In the genomic region with DNA sequence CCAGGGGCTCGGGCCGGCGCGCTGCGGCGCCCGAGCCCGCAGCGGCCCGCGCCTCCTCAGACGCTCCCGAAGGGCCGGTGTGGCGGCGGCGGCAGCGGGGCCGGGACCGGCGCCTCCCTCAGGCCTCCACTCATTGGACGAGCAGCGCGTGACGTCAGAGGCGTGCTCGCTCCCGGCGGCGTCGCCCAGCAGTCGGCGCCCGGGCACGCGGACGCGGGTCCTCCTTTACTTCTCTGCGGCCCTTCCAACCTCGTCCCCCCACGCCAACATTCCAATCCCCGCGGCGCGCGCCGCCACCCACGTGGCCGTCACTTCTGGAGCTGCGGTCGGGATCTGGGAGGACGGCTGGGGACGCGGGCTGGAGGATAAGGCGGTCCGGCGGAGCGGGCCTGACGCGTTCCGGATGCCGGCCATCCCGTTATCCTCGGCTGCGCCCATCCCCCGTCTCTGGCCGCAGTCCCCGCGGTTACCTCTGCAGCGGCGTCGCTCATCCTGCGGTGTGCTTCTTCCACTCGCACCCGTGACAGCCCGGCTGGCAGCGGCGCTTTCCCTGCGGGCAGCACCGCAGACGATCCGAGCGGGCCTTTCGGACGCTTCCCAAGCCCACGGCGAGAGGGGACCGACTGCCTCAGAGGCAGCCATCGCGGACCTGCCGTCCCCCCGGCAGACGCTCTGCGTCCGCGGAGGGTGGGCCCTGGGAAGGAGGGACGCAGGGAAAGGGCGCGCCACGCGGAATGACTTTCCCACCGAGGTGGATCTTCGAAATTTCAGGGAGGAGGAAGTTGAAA, we compare ENCODE assay signal across 1 cellular context.
TF ChIP-seq lines count a peak whose summit lies in the region.

A gene with protein sequence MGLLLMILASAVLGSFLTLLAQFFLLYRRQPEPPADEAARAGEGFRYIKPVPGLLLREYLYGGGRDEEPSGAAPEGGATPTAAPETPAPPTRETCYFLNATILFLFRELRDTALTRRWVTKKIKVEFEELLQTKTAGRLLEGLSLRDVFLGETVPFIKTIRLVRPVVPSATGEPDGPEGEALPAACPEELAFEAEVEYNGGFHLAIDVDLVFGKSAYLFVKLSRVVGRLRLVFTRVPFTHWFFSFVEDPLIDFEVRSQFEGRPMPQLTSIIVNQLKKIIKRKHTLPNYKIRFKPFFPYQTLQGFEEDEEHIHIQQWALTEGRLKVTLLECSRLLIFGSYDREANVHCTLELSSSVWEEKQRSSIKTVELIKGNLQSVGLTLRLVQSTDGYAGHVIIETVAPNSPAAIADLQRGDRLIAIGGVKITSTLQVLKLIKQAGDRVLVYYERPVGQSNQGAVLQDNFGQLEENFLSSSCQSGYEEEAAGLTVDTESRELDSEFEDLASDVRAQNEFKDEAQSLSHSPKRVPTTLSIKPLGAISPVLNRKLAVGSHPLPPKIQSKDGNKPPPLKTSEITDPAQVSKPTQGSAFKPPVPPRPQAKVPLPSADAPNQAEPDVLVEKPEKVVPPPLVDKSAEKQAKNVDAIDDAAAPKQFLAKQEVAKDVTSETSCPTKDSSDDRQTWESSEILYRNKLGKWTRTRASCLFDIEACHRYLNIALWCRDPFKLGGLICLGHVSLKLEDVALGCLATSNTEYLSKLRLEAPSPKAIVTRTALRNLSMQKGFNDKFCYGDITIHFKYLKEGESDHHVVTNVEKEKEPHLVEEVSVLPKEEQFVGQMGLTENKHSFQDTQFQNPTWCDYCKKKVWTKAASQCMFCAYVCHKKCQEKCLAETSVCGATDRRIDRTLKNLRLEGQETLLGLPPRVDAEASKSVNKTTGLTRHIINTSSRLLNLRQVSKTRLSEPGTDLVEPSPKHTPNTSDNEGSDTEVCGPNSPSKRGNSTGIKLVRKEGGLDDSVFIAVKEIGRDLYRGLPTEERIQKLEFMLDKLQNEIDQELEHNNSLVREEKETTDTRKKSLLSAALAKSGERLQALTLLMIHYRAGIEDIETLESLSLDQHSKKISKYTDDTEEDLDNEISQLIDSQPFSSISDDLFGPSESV (minus strand): TSS at position 81 of the 788 bp plus-strand sequence. CDS start 213 bp downstream, outside the sequence.

TF ChIP-seq in GM12878, 131 proteins besides CTCF, POLR2A, EP300 and RAD21 (continued from another document and continues in another):
- TF ChIP-seq ATF3 (IDR thresholded peaks at IDR 0.05; ENCODE audit: borderline replicate concordance, extremely low read depth, low read depth, low read length): no peak
- TF ChIP-seq KDM1A (IDR thresholded peaks at IDR 0.05; ENCODE audit: borderline replicate concordance): no peak
- no peak for TF ChIP-seq CEBPB (IDR thresholded peaks at IDR 0.05; ENCODE audit: borderline replicate concordance in 1 of 2, low read depth in 2 of 2, low read length in 2 of 2)
- no peak for TF ChIP-seq ZZZ3 (IDR thresholded peaks at IDR 0.05; ENCODE audit: control insufficient read depth, insufficient read length, low read depth)
- 0 out of 2 replicates have a peak, but pooled peaks have one; percentile 15 for TF ChIP-seq HCFC1 (IDR thresholded peaks at IDR 0.05; ENCODE audit: low read length)
- TF ChIP-seq RUNX3 (IDR thresholded peaks at IDR 0.05; ENCODE audit: low read length): peak; percentile 73
- TF ChIP-seq, protein P1, sequence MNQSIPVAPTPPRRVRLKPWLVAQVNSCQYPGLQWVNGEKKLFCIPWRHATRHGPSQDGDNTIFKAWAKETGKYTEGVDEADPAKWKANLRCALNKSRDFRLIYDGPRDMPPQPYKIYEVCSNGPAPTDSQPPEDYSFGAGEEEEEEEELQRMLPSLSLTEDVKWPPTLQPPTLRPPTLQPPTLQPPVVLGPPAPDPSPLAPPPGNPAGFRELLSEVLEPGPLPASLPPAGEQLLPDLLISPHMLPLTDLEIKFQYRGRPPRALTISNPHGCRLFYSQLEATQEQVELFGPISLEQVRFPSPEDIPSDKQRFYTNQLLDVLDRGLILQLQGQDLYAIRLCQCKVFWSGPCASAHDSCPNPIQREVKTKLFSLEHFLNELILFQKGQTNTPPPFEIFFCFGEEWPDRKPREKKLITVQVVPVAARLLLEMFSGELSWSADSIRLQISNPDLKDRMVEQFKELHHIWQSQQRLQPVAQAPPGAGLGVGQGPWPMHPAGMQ (IDR thresholded peaks at IDR 0.05; ENCODE audit: borderline replicate concordance): no peak
- 0 out of 2 replicates have a peak, but pooled peaks have one; percentile 33 for TF ChIP-seq POLR2AphosphoS2 (IDR thresholded peaks at IDR 0.05; ENCODE audit: low read depth, low read length)
- TF ChIP-seq CBFB (IDR thresholded peaks at IDR 0.05; ENCODE audit: low read depth): 0 out of 2 replicates have a peak, but pooled peaks have one; percentile 41
- no peak for TF ChIP-seq MYB (IDR thresholded peaks at IDR 0.05; ENCODE audit: borderline replicate concordance, low read depth, low read length)
- 0 out of 4 replicates have a peak, but pooled peaks of 1 of the 2 experiments have one; percentile 7 for TF ChIP-seq SRF (IDR thresholded peaks at IDR 0.05; ENCODE audit: low read depth in 2 of 2, low read length in 2 of 2)
- TF ChIP-seq FOXK2 (IDR thresholded peaks at IDR 0.05): no peak
- peak; percentile 58 to 81; a peak in 3 of 4 replicates for TF ChIP-seq IKZF2 (IDR thresholded peaks at IDR 0.05)
- TF ChIP-seq NR2F1 (conservative IDR thresholded peaks at IDR 0.05): peak; percentile 34; the same call in 1 of the 2 replicates
- peak; percentile 62; the same call in 1 of the 2 replicates for TF ChIP-seq DPF2 (IDR thresholded peaks at IDR 0.05)
- TF ChIP-seq FOS (IDR thresholded peaks at IDR 0.05; ENCODE audit: borderline replicate concordance, extremely low read depth, insufficient read length): no peak
- peak; percentile 73; the same call in 1 of the 2 replicates for TF ChIP-seq CREM (IDR thresholded peaks at IDR 0.05; ENCODE audit: low read depth)
- peak in 1 of 2 experiments; percentile 53; a peak in 2 of 4 replicates for TF ChIP-seq BHLHE40 (IDR thresholded peaks at IDR 0.05; ENCODE audit: borderline replicate concordance in 1 of 2, low read depth in 2 of 2, low read length in 1 of 2)
- TF ChIP-seq SUPT20H (IDR thresholded peaks at IDR 0.05; ENCODE audit: borderline replicate concordance, control insufficient read depth, low read depth, low read length): no peak
- TF ChIP-seq NFIC (IDR thresholded peaks at IDR 0.05; ENCODE audit: low read depth, low read length): no peak
- TF ChIP-seq ZBTB33 (IDR thresholded peaks at IDR 0.05): no peak
- TF ChIP-seq EGR1 (IDR thresholded peaks at IDR 0.05; ENCODE audit: borderline replicate concordance in 1 of 2, low read depth in 2 of 2, low read length in 2 of 2): peak; percentile 13 to 73; a peak in 1 of 3 replicates
- no peak for TF ChIP-seq SMAD1 (IDR thresholded peaks at IDR 0.05; ENCODE audit: low read depth, partially characterized antibody)
- TF ChIP-seq, protein P2, sequence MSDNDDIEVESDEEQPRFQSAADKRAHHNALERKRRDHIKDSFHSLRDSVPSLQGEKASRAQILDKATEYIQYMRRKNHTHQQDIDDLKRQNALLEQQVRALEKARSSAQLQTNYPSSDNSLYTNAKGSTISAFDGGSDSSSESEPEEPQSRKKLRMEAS (IDR thresholded peaks at IDR 0.05; ENCODE audit: low read depth, low read length): no peak
- TF ChIP-seq SKIL (IDR thresholded peaks at IDR 0.05; ENCODE audit: low read depth, poor library complexity, severe bottlenecking): no peak
- TF ChIP-seq ZNF687 (IDR thresholded peaks at IDR 0.05): 0 out of 2 replicates have a peak, but pooled peaks have one; percentile 51
- TF ChIP-seq GATAD2B (conservative IDR thresholded peaks at IDR 0.05; ENCODE audit: low read depth): peak; percentile 92
- TF ChIP-seq IKZF1 (conservative IDR thresholded peaks at IDR 0.05): peak; percentile 94
- TF ChIP-seq NBN (IDR thresholded peaks at IDR 0.05): peak; percentile 66; the same call in 1 of the 2 replicates
- TF ChIP-seq, protein P3, sequence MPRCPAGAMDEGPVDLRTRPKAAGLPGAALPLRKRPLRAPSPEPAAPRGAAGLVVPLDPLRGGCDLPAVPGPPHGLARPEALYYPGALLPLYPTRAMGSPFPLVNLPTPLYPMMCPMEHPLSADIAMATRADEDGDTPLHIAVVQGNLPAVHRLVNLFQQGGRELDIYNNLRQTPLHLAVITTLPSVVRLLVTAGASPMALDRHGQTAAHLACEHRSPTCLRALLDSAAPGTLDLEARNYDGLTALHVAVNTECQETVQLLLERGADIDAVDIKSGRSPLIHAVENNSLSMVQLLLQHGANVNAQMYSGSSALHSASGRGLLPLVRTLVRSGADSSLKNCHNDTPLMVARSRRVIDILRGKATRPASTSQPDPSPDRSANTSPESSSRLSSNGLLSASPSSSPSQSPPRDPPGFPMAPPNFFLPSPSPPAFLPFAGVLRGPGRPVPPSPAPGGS (IDR thresholded peaks at IDR 0.05; ENCODE audit: borderline replicate concordance, insufficient read depth, low read depth, low read length, poor library complexity, severe bottlenecking): no peak
- TF ChIP-seq, protein P4, sequence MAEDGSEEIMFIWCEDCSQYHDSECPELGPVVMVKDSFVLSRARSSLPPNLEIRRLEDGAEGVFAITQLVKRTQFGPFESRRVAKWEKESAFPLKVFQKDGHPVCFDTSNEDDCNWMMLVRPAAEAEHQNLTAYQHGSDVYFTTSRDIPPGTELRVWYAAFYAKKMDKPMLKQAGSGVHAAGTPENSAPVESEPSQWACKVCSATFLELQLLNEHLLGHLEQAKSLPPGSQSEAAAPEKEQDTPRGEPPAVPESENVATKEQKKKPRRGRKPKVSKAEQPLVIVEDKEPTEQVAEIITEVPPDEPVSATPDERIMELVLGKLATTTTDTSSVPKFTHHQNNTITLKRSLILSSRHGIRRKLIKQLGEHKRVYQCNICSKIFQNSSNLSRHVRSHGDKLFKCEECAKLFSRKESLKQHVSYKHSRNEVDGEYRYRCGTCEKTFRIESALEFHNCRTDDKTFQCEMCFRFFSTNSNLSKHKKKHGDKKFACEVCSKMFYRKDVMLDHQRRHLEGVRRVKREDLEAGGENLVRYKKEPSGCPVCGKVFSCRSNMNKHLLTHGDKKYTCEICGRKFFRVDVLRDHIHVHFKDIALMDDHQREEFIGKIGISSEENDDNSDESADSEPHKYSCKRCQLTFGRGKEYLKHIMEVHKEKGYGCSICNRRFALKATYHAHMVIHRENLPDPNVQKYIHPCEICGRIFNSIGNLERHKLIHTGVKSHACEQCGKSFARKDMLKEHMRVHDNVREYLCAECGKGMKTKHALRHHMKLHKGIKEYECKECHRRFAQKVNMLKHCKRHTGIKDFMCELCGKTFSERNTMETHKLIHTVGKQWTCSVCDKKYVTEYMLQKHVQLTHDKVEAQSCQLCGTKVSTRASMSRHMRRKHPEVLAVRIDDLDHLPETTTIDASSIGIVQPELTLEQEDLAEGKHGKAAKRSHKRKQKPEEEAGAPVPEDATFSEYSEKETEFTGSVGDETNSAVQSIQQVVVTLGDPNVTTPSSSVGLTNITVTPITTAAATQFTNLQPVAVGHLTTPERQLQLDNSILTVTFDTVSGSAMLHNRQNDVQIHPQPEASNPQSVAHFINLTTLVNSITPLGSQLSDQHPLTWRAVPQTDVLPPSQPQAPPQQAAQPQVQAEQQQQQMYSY (CRISPR knock-in tag; IDR thresholded peaks at IDR 0.05): no peak
- no peak for TF ChIP-seq EED (IDR thresholded peaks at IDR 0.05; ENCODE audit: low read depth)
